8 cellular contexts compared by ENCODE assay signal in genomic region chr13:114131581-114132418, GRCh38. TPM values are rescaled to one million over a fixed set of nuclear protein-coding genes. Genes with fewer than 3 reads are reported as not detected.
DNase-seq lines count a peak whose midpoint lies in the region; ATAC-seq, FAIRE-seq and TF ChIP-seq lines count a peak whose summit lies in the region.

No MANE protein-coding gene starts in this region.

- FAIRE-seq in D721Med (lab: Jason Lieb, UNC) = no peak

- H3K9ac ChIP-seq in BLaER1 = peak overlapping the region; percentile 86

- peaks cover 32 to 55% (median 40%) of the 10 kb centered on the region in 3 donors for H3K4me1 Mint-ChIP-seq in IgD-negative memory B cell

- H4K20me1 ChIP-seq in BLaER1 = peaks cover 34% of the 10 kb centered on the region

- H3K27me3 ChIP-seq in BLaER1 (no peaks in the 10 kb centered on the region), cardiac muscle cell (no peaks in the 10 kb centered on the region), prostate gland (replicated peaks; ENCODE audit: insufficient read depth) (no peaks in the 10 kb centered on the region)

- H3K27ac ChIP-seq in BLaER1 (peak overlapping the region; percentile 96), cardiac muscle cell (peak overlapping the region; percentile 63), prostate gland (peak overlapping the region; percentile 61 to 69)

- H3K4me3 Mint-ChIP-seq in IgD-negative memory B cell = peak overlapping the region; percentile 81 to 100 (median 98)

- no peaks in the 10 kb centered on the region for H3K9me3 ChIP-seq in BLaER1
- no peaks in the 10 kb centered on the region for H3K9me3 ChIP-seq in cardiac muscle cell (ENCODE audit: low read depth)
- H3K9me3 ChIP-seq in prostate gland = no peaks in the 10 kb centered on the region

- no peak for TF ChIP-seq CTCF in cardiac muscle cell (IDR thresholded peaks at IDR 0.05; ENCODE audit: low read depth, low read length)
- TF ChIP-seq CTCF in prostate gland (IDR thresholded peaks at IDR 0.05) = no peak
- TF ChIP-seq CTCF in D721Med (IDR thresholded peaks at IDR 0.05; ENCODE audit: insufficient read depth, missing control alignments) = no peak

- H3K4me3 ChIP-seq in BLaER1 = peak overlapping the region; percentile 90
- peak overlapping the region; percentile 89 for H3K4me3 ChIP-seq in cardiac muscle cell
- H3K4me3 ChIP-seq in prostate gland = peak overlapping the region; percentile 60 to 79

- H3K9me3 Mint-ChIP-seq in IgD-negative memory B cell = peaks cover 0 to 1% (median 0%) of the 10 kb centered on the region in 3 donors

- H3K4me2 ChIP-seq in BLaER1 = peak overlapping the region; percentile 99

- H3K4me1 ChIP-seq in BLaER1 (peaks cover 63% of the 10 kb centered on the region), cardiac muscle cell (ENCODE audit: low read depth) (peaks cover 37% of the 10 kb centered on the region), prostate gland (replicated peaks) (peaks cover 5% of the 10 kb centered on the region)

- peak overlapping the region; percentile 84 to 97 (median 93) for H3K27ac Mint-ChIP-seq in IgD-negative memory B cell

- no peaks in the 10 kb centered on the region for H3K36me3 Mint-ChIP-seq in IgD-negative memory B cell

- intact Hi-C loops in prostate gland (cut with DNase I) = loop anchor here (10.0 kb wide), 1 partner anchor 157 kb away; the partner anchor contains the start of gene C13orf46

- WGBS in prostate gland = 2% methylated on average over 67 of the region's 95 CpGs

- H3K36me3 ChIP-seq in BLaER1 (no peaks in the 10 kb centered on the region), cardiac muscle cell (no peaks in the 10 kb centered on the region), prostate gland (no peaks in the 10 kb centered on the region)

- peak; percentile 26 for DNase-seq in activated effector memory CD4-positive, alpha-beta T cell treated with Interleukin-2 at 50 U/mL for 16 hours
- peak; percentile 49 to 58 for DNase-seq in cardiac muscle cell (ENCODE audit: low read depth in 1 of 2, low spot score in 1 of 2)
- DNase-seq in prostate gland (ENCODE audit: low spot score) = no peak
- no peak for DNase-seq in globus pallidus (ENCODE audit: low spot score)
- DNase-seq in D721Med (ENCODE audit: insufficient read length, low spot score) = no peak

- no peaks in the 10 kb centered on the region for H3K27me3 Mint-ChIP-seq in IgD-negative memory B cell

- ATAC-seq in GM19438 (IDR thresholded peaks at IDR 0.05; ENCODE audit: low read depth, unreplicated experiment) = peak; percentile 6

- no peak for TF ChIP-seq POLR2A in prostate gland (IDR thresholded peaks at IDR 0.05)

RNA-seq across cellular contexts. Expression of gene RASA3, which starts 0.6 kb away (rescaled TPM):
- polyA plus RNA-seq in IgD-negative memory B cell (52.8 TPM), cardiac muscle cell (14.0 and 21.4 TPM in 2 replicates)
- total RNA-seq in cardiac muscle cell (18.1 and 26.0 TPM in 2 replicates), prostate gland (10 to 100 TPM in 1 of 2 donors, 1 to 10 TPM in 1; 8.6 to 12.5 TPM)

RNA-seq across cellular contexts. Expression of gene CFAP97D2, which starts 47.3 kb away (rescaled TPM):
- polyA plus RNA-seq in IgD-negative memory B cell (not detected), cardiac muscle cell (0.19 TPM in 1 of 2 replicates, not detected in the other)
- total RNA-seq in cardiac muscle cell (not detected in 2 replicates), prostate gland (under 1 TPM in 1 of 2 donors, not detected in 1; 0.62 TPM)

Comparison
In these comparisons a context has a peak if more than half of its experiments do, and no peak if none do; other contexts are left out.
1. DNase-seq: peak in activated effector memory CD4-positive, alpha-beta T cell treated with Interleukin-2 at 50 U/mL for 16 hours (single experiment) and cardiac muscle cell (2 of 2); none in prostate gland (single experiment), globus pallidus (single experiment) and D721Med (single experiment).
2. Peak in every context shown above with its lines, with median percentiles within 50 percentile points of each other: H3K27ac ChIP-seq and H3K4me3 ChIP-seq.